In the genomic region with DNA sequence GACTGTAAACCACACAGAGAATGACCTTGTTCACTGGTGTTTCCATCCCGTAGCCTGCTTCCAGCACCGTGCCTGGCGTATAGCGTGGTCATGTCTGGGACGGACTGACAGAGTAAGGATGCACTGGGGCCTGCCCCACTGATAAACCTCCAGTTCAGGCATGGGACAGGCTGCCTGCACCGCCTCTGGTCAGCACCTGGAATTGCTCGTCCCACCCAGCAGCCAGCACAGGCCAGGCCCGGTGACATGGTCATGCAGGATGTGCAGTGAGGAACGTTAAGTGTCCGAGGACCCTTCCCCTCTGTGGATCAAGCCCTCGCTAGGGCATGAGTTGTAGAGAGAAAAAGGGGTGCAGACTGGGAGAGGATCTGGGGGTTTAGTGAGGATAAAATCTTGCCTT, we compare ENCODE assay signal across 1 cellular context.
TF ChIP-seq lines count a peak whose summit lies in the region.

No MANE protein-coding gene starts in this region.

TF ChIP-seq in WTC11, 78 proteins besides CTCF, POLR2A, EP300 and RAD21 (continued from another document):
- TF ChIP-seq, protein P1, sequence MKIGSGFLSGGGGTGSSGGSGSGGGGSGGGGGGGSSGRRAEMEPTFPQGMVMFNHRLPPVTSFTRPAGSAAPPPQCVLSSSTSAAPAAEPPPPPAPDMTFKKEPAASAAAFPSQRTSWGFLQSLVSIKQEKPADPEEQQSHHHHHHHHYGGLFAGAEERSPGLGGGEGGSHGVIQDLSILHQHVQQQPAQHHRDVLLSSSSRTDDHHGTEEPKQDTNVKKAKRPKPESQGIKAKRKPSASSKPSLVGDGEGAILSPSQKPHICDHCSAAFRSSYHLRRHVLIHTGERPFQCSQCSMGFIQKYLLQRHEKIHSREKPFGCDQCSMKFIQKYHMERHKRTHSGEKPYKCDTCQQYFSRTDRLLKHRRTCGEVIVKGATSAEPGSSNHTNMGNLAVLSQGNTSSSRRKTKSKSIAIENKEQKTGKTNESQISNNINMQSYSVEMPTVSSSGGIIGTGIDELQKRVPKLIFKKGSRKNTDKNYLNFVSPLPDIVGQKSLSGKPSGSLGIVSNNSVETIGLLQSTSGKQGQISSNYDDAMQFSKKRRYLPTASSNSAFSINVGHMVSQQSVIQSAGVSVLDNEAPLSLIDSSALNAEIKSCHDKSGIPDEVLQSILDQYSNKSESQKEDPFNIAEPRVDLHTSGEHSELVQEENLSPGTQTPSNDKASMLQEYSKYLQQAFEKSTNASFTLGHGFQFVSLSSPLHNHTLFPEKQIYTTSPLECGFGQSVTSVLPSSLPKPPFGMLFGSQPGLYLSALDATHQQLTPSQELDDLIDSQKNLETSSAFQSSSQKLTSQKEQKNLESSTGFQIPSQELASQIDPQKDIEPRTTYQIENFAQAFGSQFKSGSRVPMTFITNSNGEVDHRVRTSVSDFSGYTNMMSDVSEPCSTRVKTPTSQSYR (CRISPR knock-in tag; IDR thresholded peaks at IDR 0.05) = no peak
- TF ChIP-seq ZNF232 (CRISPR knock-in tag; IDR thresholded peaks at IDR 0.05) = no peak
- TF ChIP-seq, protein P2, sequence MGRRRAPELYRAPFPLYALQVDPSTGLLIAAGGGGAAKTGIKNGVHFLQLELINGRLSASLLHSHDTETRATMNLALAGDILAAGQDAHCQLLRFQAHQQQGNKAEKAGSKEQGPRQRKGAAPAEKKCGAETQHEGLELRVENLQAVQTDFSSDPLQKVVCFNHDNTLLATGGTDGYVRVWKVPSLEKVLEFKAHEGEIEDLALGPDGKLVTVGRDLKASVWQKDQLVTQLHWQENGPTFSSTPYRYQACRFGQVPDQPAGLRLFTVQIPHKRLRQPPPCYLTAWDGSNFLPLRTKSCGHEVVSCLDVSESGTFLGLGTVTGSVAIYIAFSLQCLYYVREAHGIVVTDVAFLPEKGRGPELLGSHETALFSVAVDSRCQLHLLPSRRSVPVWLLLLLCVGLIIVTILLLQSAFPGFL (CRISPR knock-in tag; IDR thresholded peaks at IDR 0.05; ENCODE audit: borderline replicate concordance) = no peak
- TF ChIP-seq TCF7 (CRISPR knock-in tag; IDR thresholded peaks at IDR 0.05; ENCODE audit: low read depth) = no peak
